1 cellular context compared by ENCODE assay signal in genomic region chr3:27349832-27350231, GRCh38.
TF ChIP-seq lines count a peak whose summit lies in the region.

No MANE protein-coding gene starts in this region.

TF ChIP-seq in WTC11, 78 proteins besides CTCF, POLR2A, EP300 and RAD21 (continued from another document):
- TF ChIP-seq AR (CRISPR knock-in tag; IDR thresholded peaks at IDR 0.05) (no peak), CREB1 (CRISPR knock-in tag; IDR thresholded peaks at IDR 0.05) (no peak), TEAD1 (CRISPR knock-in tag; IDR thresholded peaks at IDR 0.05) (no peak), ZNF512 (CRISPR knock-in tag; IDR thresholded peaks at IDR 0.05; ENCODE audit: borderline replicate concordance) (no peak), JUN (CRISPR knock-in tag; IDR thresholded peaks at IDR 0.05) (no peak), ZNF121 (CRISPR knock-in tag; IDR thresholded peaks at IDR 0.05) (no peak), NR3C1 (CRISPR knock-in tag; conservative IDR thresholded peaks at IDR 0.05; ENCODE audit: low read depth) (no peak), CREM (CRISPR knock-in tag; IDR thresholded peaks at IDR 0.05) (no peak), ZNF219 (CRISPR knock-in tag; IDR thresholded peaks at IDR 0.05; ENCODE audit: borderline replicate concordance) (no peak), ZBTB21 (CRISPR knock-in tag; IDR thresholded peaks at IDR 0.05; ENCODE audit: borderline replicate concordance) (no peak), STAT6 (CRISPR knock-in tag; conservative IDR thresholded peaks at IDR 0.05; ENCODE audit: low read depth) (no peak), NR2C2 (CRISPR knock-in tag; IDR thresholded peaks at IDR 0.05) (no peak), SP1 (CRISPR knock-in tag; conservative IDR thresholded peaks at IDR 0.05) (no peak)
